In the genomic region with DNA sequence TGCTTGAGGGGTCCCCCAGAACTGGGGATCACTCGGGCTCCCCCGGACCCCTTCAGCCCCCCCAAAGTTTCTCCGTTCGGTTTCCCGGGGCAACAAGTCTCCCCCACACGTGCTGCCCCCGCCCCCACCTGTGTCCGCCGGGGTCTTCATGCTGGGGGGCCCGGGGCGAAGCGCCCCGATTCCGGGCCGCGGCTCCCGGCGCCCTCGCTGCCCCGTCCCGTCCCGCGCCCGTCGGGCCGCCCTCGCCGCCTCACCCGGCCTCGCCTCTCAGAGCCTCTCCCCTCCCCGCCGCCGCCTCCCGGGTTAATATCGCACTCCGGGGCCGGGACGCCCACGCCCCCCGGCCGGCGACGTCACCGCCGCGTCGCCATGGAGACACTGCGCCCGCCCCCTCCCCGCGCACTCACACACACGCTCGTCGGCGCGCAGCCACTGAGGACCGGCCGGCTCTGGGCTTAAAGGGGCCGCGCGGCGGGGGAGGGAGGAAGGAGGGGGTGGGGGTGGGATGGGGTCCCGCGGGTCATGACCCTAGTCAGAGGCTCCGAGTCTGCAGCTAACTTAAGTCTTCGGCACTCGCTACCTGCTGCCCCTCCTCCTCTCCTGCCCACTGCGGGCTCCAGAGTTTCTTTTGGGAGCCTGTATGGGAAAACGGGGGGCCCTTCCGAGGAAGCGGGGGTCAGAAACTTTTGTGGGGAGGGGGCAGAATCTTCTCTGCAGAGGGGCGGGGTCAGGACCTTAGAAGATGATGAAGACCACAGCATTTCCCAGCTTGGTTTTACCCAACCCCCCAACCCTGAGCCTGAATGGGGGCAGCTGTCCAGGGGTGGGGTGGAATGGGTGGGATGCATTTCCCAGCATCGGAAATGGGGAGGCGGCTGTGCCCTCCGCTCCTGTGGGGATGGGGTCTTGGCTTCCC, we compare ENCODE assay signal across 1 cellular context.
TF ChIP-seq lines count a peak whose summit lies in the region.

A gene (minus strand): TSS at position 279 of the 916 bp plus-strand sequence. CDS start 129 bp downstream, at position 150.

TF ChIP-seq in K562, 482 proteins besides CTCF, POLR2A, EP300 and RAD21 (continued from another document and continues in another):
- TF ChIP-seq, protein P1, sequence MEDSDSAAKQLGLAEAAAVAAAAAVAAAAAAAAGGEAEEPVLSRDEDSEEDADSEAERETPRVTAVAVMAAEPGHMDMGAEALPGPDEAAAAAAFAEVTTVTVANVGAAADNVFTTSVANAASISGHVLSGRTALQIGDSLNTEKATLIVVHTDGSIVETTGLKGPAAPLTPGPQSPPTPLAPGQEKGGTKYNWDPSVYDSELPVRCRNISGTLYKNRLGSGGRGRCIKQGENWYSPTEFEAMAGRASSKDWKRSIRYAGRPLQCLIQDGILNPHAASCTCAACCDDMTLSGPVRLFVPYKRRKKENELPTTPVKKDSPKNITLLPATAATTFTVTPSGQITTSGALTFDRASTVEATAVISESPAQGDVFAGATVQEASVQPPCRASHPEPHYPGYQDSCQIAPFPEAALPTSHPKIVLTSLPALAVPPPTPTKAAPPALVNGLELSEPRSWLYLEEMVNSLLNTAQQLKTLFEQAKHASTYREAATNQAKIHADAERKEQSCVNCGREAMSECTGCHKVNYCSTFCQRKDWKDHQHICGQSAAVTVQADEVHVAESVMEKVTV (CRISPR knock-in tag; IDR thresholded peaks at IDR 0.05), result no peak
- TF ChIP-seq, protein P2, sequence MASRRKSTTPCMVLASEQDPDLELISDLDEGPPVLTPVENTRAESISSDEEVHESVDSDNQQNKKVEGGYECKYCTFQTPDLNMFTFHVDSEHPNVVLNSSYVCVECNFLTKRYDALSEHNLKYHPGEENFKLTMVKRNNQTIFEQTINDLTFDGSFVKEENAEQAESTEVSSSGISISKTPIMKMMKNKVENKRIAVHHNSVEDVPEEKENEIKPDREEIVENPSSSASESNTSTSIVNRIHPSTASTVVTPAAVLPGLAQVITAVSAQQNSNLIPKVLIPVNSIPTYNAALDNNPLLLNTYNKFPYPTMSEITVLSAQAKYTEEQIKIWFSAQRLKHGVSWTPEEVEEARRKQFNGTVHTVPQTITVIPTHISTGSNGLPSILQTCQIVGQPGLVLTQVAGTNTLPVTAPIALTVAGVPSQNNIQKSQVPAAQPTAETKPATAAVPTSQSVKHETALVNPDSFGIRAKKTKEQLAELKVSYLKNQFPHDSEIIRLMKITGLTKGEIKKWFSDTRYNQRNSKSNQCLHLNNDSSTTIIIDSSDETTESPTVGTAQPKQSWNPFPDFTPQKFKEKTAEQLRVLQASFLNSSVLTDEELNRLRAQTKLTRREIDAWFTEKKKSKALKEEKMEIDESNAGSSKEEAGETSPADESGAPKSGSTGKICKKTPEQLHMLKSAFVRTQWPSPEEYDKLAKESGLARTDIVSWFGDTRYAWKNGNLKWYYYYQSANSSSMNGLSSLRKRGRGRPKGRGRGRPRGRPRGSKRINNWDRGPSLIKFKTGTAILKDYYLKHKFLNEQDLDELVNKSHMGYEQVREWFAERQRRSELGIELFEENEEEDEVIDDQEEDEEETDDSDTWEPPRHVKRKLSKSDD (conservative IDR thresholded peaks at IDR 0.05; ENCODE audit: low read length), result no peak
- no peak for TF ChIP-seq RBBP5 (IDR thresholded peaks at IDR 0.05; ENCODE audit: borderline replicate concordance, insufficient read depth, low read length, poor library complexity, severe bottlenecking)
- TF ChIP-seq FIP1L1 (IDR thresholded peaks at IDR 0.05; ENCODE audit: low read depth, low read length, poor library complexity, severe bottlenecking), result no peak
- no peak for TF ChIP-seq SREBF1 (IDR thresholded peaks at IDR 0.05; ENCODE audit: borderline replicate concordance, low read depth, low read length)
- TF ChIP-seq, protein P3, sequence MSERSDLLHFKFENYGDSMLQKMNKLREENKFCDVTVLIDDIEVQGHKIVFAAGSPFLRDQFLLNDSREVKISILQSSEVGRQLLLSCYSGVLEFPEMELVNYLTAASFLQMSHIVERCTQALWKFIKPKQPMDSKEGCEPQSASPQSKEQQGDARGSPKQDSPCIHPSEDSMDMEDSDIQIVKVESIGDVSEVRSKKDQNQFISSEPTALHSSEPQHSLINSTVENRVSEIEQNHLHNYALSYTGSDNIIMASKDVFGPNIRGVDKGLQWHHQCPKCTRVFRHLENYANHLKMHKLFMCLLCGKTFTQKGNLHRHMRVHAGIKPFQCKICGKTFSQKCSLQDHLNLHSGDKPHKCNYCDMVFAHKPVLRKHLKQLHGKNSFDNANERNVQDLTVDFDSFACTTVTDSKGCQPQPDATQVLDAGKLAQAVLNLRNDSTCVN (CRISPR knock-in tag; IDR thresholded peaks at IDR 0.05), result no peak
- no peak for TF ChIP-seq SMARCA4 (IDR thresholded peaks at IDR 0.05)
- no peak for TF ChIP-seq ZNF282 (CRISPR knock-in tag; IDR thresholded peaks at IDR 0.05)
- TF ChIP-seq ZNF436 (CRISPR knock-in tag; IDR thresholded peaks at IDR 0.05), result no peak
- no peak for TF ChIP-seq ZNF75A (CRISPR knock-in tag; IDR thresholded peaks at IDR 0.05)
- no peak for TF ChIP-seq ZNF76 (CRISPR knock-in tag; IDR thresholded peaks at IDR 0.05; ENCODE audit: borderline replicate concordance)
- no peak for TF ChIP-seq MIER1 (IDR thresholded peaks at IDR 0.05; ENCODE audit: low read depth)
- TF ChIP-seq, protein P4, sequence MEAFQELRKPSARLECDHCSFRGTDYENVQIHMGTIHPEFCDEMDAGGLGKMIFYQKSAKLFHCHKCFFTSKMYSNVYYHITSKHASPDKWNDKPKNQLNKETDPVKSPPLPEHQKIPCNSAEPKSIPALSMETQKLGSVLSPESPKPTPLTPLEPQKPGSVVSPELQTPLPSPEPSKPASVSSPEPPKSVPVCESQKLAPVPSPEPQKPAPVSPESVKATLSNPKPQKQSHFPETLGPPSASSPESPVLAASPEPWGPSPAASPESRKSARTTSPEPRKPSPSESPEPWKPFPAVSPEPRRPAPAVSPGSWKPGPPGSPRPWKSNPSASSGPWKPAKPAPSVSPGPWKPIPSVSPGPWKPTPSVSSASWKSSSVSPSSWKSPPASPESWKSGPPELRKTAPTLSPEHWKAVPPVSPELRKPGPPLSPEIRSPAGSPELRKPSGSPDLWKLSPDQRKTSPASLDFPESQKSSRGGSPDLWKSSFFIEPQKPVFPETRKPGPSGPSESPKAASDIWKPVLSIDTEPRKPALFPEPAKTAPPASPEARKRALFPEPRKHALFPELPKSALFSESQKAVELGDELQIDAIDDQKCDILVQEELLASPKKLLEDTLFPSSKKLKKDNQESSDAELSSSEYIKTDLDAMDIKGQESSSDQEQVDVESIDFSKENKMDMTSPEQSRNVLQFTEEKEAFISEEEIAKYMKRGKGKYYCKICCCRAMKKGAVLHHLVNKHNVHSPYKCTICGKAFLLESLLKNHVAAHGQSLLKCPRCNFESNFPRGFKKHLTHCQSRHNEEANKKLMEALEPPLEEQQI (IDR thresholded peaks at IDR 0.05), result no peak
- TF ChIP-seq FOXP1 (CRISPR knock-in tag; IDR thresholded peaks at IDR 0.05), result peak; percentile 60; the same call in 1 of the 2 replicates
- no peak for TF ChIP-seq RBM22 (IDR thresholded peaks at IDR 0.05; ENCODE audit: low read depth, low read length, poor library complexity, severe bottlenecking)
- no peak for TF ChIP-seq CAMTA2 (CRISPR knock-in tag; conservative IDR thresholded peaks at IDR 0.05)
- TF ChIP-seq, protein P5, sequence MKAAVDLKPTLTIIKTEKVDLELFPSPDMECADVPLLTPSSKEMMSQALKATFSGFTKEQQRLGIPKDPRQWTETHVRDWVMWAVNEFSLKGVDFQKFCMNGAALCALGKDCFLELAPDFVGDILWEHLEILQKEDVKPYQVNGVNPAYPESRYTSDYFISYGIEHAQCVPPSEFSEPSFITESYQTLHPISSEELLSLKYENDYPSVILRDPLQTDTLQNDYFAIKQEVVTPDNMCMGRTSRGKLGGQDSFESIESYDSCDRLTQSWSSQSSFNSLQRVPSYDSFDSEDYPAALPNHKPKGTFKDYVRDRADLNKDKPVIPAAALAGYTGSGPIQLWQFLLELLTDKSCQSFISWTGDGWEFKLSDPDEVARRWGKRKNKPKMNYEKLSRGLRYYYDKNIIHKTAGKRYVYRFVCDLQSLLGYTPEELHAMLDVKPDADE (conservative IDR thresholded peaks at IDR 0.05; ENCODE audit: control insufficient read depth, low read depth, low read length), result peak; percentile 63; the same call in 1 of the 2 replicates
- peak; percentile 58 for TF ChIP-seq SMAD1 (IDR thresholded peaks at IDR 0.05; ENCODE audit: low read depth, low read length, partially characterized antibody)
- TF ChIP-seq CHD4 (IDR thresholded peaks at IDR 0.05; ENCODE audit: insufficient read depth, insufficient replicate concordance, low read depth, low read length, poor library complexity, severe bottlenecking), result no peak
- no peak for TF ChIP-seq SRSF1 (IDR thresholded peaks at IDR 0.05; ENCODE audit: low read depth, low read length)
- TF ChIP-seq RBM34 (IDR thresholded peaks at IDR 0.05; ENCODE audit: borderline replicate concordance, insufficient read depth, low read length), result no peak
- TF ChIP-seq NCOA4 (IDR thresholded peaks at IDR 0.05; ENCODE audit: partially characterized antibody), result no peak
- TF ChIP-seq KDM1A (IDR thresholded peaks at IDR 0.05), result no peak
- no peak for TF ChIP-seq RHOXF2B (CRISPR knock-in tag; conservative IDR thresholded peaks at IDR 0.05)
- TF ChIP-seq TBL1XR1 (IDR thresholded peaks at IDR 0.05; ENCODE audit: low read length in 2 of 2), result peak in 1 of 2 experiments; percentile 10; a peak in 1 of 4 replicates
- no peak for TF ChIP-seq XRCC3 (IDR thresholded peaks at IDR 0.05)
- no peak for TF ChIP-seq RBM39 (optimal IDR thresholded peaks at IDR 0.05; ENCODE audit: low read depth, low read length)
- TF ChIP-seq NEUROD1 (IDR thresholded peaks at IDR 0.05; ENCODE audit: borderline replicate concordance, low read depth, low read length, partially characterized antibody), result peak; percentile 58
- TF ChIP-seq PHB (CRISPR knock-in tag; IDR thresholded peaks at IDR 0.05), result no peak
- peak; percentile 52; the same call in 1 of the 2 replicates for TF ChIP-seq PHF8 (IDR thresholded peaks at IDR 0.05; ENCODE audit: borderline replicate concordance, low read length)
- no peak for TF ChIP-seq ZNF212 (CRISPR knock-in tag; IDR thresholded peaks at IDR 0.05)
- TF ChIP-seq HMG20A (CRISPR knock-in tag; conservative IDR thresholded peaks at IDR 0.05), result no peak
- TF ChIP-seq KDM4B (IDR thresholded peaks at IDR 0.05; ENCODE audit: borderline replicate concordance in 2 of 2, low read depth in 1 of 2), result peak in 1 of 2 experiments; percentile 71; a peak in 1 of 4 replicates
- TF ChIP-seq, protein P6, sequence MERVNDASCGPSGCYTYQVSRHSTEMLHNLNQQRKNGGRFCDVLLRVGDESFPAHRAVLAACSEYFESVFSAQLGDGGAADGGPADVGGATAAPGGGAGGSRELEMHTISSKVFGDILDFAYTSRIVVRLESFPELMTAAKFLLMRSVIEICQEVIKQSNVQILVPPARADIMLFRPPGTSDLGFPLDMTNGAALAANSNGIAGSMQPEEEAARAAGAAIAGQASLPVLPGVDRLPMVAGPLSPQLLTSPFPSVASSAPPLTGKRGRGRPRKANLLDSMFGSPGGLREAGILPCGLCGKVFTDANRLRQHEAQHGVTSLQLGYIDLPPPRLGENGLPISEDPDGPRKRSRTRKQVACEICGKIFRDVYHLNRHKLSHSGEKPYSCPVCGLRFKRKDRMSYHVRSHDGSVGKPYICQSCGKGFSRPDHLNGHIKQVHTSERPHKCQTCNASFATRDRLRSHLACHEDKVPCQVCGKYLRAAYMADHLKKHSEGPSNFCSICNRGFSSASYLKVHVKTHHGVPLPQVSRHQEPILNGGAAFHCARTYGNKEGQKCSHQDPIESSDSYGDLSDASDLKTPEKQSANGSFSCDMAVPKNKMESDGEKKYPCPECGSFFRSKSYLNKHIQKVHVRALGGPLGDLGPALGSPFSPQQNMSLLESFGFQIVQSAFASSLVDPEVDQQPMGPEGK (CRISPR knock-in tag; IDR thresholded peaks at IDR 0.05; ENCODE audit: borderline replicate concordance), result no peak
- TF ChIP-seq, protein P7, sequence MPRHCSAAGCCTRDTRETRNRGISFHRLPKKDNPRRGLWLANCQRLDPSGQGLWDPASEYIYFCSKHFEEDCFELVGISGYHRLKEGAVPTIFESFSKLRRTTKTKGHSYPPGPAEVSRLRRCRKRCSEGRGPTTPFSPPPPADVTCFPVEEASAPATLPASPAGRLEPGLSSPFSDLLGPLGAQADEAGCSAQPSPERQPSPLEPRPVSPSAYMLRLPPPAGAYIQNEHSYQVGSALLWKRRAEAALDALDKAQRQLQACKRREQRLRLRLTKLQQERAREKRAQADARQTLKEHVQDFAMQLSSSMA (CRISPR knock-in tag; IDR thresholded peaks at IDR 0.05), result no peak
- TF ChIP-seq HDGF (IDR thresholded peaks at IDR 0.05), result no peak
- TF ChIP-seq SMAD3 (CRISPR knock-in tag; conservative IDR thresholded peaks at IDR 0.05), result no peak
